In the genomic region with DNA sequence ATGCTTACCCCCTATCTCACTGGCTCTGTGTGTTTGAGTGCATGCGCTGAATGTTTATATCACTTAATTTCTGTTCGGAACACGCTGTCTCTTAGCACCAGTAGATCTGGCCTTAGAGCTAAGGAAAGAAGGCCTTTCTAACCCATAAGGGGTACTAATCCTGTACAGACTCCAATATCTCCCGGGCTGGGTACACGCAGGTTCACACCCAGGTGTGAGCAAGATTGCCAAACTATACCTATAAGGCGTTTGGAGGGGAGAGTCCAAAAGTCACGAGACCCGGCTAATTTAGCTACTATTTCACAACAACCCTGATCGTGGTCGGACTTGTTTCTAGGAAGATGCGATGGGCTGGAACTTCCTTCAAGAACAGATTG, we compare ENCODE assay signal across 8 cellular contexts. TPM values are rescaled to one million over a fixed set of nuclear protein-coding genes. Genes with fewer than 3 reads are reported as not detected.
DNase-seq lines count a peak whose midpoint lies in the region; ATAC-seq and TF ChIP-seq lines count a peak whose summit lies in the region.

No MANE protein-coding gene starts in this region.

- H3F3A ChIP-seq in OCI-LY1 (ENCODE audit: insufficient read depth, low read length), result no peaks in the 10 kb centered on the region

- 24 to 30% (median 27%) methylated on average over 11 of the region's 11 CpGs for WGBS in heart left ventricle, 4 donors
- WGBS in psoas muscle, 3 donors, result 25 to 26% (median 25%) methylated on average over 11 of the region's 11 CpGs

- H3K27ac ChIP-seq in heart left ventricle (peak overlapping the region; percentile 89 to 100 (median 96)), OCI-LY1 (ENCODE audit: low read depth, low read length, poor library complexity, severe bottlenecking) (peak overlapping the region; percentile 71), psoas muscle (peak overlapping the region; percentile 90)

- TF ChIP-seq CTCF in heart left ventricle (IDR thresholded peaks at IDR 0.05) (no peak), OCI-LY1 (IDR thresholded peaks at IDR 0.05; ENCODE audit: low read length) (no peak), epithelial cell of proximal tubule (conservative IDR thresholded peaks at IDR 0.05; ENCODE audit: low read depth, low read length) (no peak), psoas muscle (IDR thresholded peaks at IDR 0.05) (no peak)

- no peaks in the 10 kb centered on the region for H4K20me1 ChIP-seq in OCI-LY1 (ENCODE audit: insufficient read depth, low read length)

- peak overlapping the region; percentile 76; the same call in 1 of the 2 replicates for H2AFZ ChIP-seq in OCI-LY1 (ENCODE audit: low read length)

- peaks cover 41% of the 10 kb centered on the region for H3K79me2 ChIP-seq in OCI-LY1 (ENCODE audit: insufficient read depth, low read length)

- intact Hi-C loops in heart left ventricle (cut with DNase I), result loop anchor here in 2 of 10 donors (5.0 to 10.0 kb wide), 2 partner anchors 166 to 168 kb away; a partner anchor contains a TSS
- intact Hi-C loops in Right ventricle myocardium superior (cut with DNase I), result no loop called here
- intact Hi-C loops in psoas muscle (cut with DNase I), result loop anchor here in 1 of 2 donors (5.0 kb wide), 1 partner anchor 166 kb away; a partner anchor contains a TSS

- peak overlapping the region; percentile 97 for H3K4me2 ChIP-seq in OCI-LY1 (ENCODE audit: low read length)

- peaks cover 0 to 12% (median 4%) of the 10 kb centered on the region in 9 donors for H3K27me3 ChIP-seq in heart left ventricle
- H3K27me3 ChIP-seq in OCI-LY1 (ENCODE audit: insufficient read depth, low read length), result no peaks in the 10 kb centered on the region
- H3K27me3 ChIP-seq in psoas muscle (ENCODE audit: insufficient read depth in 3 of 3, low read length in 2 of 3), result no peaks in the 10 kb centered on the region

- H3K9me2 ChIP-seq in OCI-LY1 (ENCODE audit: low read depth, low read length), result no peaks in the 10 kb centered on the region

- no peak for DNase-seq in heart left ventricle
- no peak for DNase-seq in Right ventricle myocardium superior
- no peak for DNase-seq in epithelial cell of proximal tubule (ENCODE audit: low read depth)
- DNase-seq in psoas muscle, result no peak
- no peak for DNase-seq in inferior parietal cortex (ENCODE audit: extremely low spot score)
- DNase-seq in NCI-H1105 treated with DMSO at 0.1 percent for 48 hours (lab: John Stamatoyannopoulos, UW), result no peak

- peaks cover 0 to 22% (median 9%) of the 10 kb centered on the region in 12 donors for H3K4me1 ChIP-seq in heart left ventricle
- H3K4me1 ChIP-seq in OCI-LY1 (ENCODE audit: insufficient read depth, low read length, severe bottlenecking), result peaks cover 26% of the 10 kb centered on the region
- H3K4me1 ChIP-seq in psoas muscle, result peaks cover 14% of the 10 kb centered on the region

- ATAC-seq in heart left ventricle (peak in 2 of 4 donors; percentile 3 to 14), Right ventricle myocardium superior (ENCODE audit: poor library complexity) (no peak), psoas muscle (peak in 1 of 4 donors; percentile 12), HG03439 (IDR thresholded peaks at IDR 0.05; ENCODE audit: unreplicated experiment) (no peak)

- H3K9ac ChIP-seq in OCI-LY1 (ENCODE audit: low read length), result peak overlapping the region; percentile 97

- no peak for TF ChIP-seq POLR2A in heart left ventricle (IDR thresholded peaks at IDR 0.05)

- H3K36me3 ChIP-seq in heart left ventricle (no peaks in the 10 kb centered on the region), OCI-LY1 (ENCODE audit: insufficient read depth, low read length) (peaks cover 21% of the 10 kb centered on the region), psoas muscle (ENCODE audit: insufficient read depth in 1 of 2, low read depth in 1 of 2) (no peaks in the 10 kb centered on the region)

- H3K4me3 ChIP-seq in heart left ventricle (peak overlapping the region; percentile 56 to 99 (median 91)), OCI-LY1 (ENCODE audit: low read depth, low read length, poor library complexity, severe bottlenecking) (peak overlapping the region; percentile 94), epithelial cell of proximal tubule (ENCODE audit: low read depth, low read length) (peak overlapping the region; percentile 80), psoas muscle (peak overlapping the region; percentile 100)

- H3K9me3 ChIP-seq in heart left ventricle, result no peaks in the 10 kb centered on the region
- H3K9me3 ChIP-seq in OCI-LY1 (ENCODE audit: low read length), result no peaks in the 10 kb centered on the region
- H3K9me3 ChIP-seq in psoas muscle, result no peaks in the 10 kb centered on the region

RNA-seq across cellular contexts. Expression of a gene that starts 0.7 kb away (rescaled TPM):
- total RNA-seq in heart left ventricle (1 to 10 TPM; 1.8 to 7.3 (median 4.3) TPM), Right ventricle myocardium superior (4.5 TPM), epithelial cell of proximal tubule (8.8 and 25.0 TPM in 2 replicates), psoas muscle (10 to 100 TPM in 1 of 4 donors, 1 to 10 TPM in 3; 4.3 to 18.9 (median 6.9) TPM)
- polyA plus RNA-seq in heart left ventricle (10 to 100 TPM in 1 of 2 donors, 1 to 10 TPM in 1; 8.1 to 13.5 TPM), psoas muscle (10 to 100 TPM; 13.4 to 51.9 (median 14.2) TPM)
